8 cellular contexts compared by ENCODE assay signal in the genomic region with DNA sequence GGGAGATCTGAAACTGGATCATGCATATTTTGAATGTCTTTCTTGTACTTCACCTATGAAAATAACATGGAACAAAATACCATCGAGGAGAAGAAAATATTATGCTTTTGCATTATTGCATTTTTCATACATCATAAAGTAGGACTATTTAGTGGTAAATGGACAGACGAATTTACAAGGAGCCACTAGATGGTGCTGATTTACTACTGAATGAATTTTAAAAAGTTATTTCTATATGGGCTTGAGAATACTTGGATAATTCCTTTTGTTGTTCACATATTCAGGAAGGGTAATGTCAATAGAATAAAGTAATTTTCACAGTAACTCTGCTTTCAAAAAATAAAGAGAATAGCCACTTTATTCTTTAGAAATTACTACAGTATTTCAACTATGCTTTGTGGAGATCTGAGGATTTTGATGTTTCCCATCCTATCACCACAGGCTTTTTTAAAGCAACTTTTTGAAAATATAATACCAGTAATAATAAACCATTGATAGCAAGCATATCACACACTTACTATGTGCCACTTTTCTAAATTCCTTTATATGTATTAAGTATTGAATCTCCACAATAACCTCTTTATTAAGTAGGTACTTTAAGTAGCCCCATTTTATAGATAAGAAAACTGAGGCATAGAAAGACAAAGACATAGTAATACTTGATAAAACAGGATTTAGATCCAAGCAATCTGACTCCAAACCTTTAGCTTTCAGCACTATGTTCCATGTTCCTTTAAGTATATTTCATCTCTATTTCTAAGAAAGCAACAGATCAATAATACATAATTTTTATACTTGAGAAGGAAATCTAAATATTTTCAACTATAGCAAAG. TPM values are rescaled to one million over a fixed set of nuclear protein-coding genes. Genes with fewer than 3 reads are reported as not detected.
DNase-seq lines count a peak whose midpoint lies in the region; ATAC-seq, FAIRE-seq and TF ChIP-seq lines count a peak whose summit lies in the region.

No MANE protein-coding gene starts in this region.

- no peaks in the 10 kb centered on the region for H3K9me1 ChIP-seq in keratinocyte (ENCODE audit: control insufficient read depth, extremely low read depth, insufficient read depth, low read length)

- H3K27me3 ChIP-seq in SU-DHL-6 (ENCODE audit: low read length) (no peaks in the 10 kb centered on the region), keratinocyte (ENCODE audit: control insufficient read depth, extremely low read depth, insufficient read depth, low read length) (no peaks in the 10 kb centered on the region)

- H3K79me2 ChIP-seq in SU-DHL-6 (ENCODE audit: insufficient read depth, low read length) = no peaks in the 10 kb centered on the region
- no peaks in the 10 kb centered on the region for H3K79me2 ChIP-seq in keratinocyte (ENCODE audit: control insufficient read depth, insufficient read depth, low read length)

- H4K20me1 ChIP-seq in SU-DHL-6 (ENCODE audit: low read depth, low read length) = no peaks in the 10 kb centered on the region
- H4K20me1 ChIP-seq in keratinocyte (ENCODE audit: control insufficient read depth, extremely low read depth, insufficient read depth, low read length) = no peaks in the 10 kb centered on the region

- H3K36me3 ChIP-seq in SU-DHL-6 (ENCODE audit: low read length) = no peaks in the 10 kb centered on the region
- H3K36me3 ChIP-seq in keratinocyte (ENCODE audit: control insufficient read depth in 2 of 2, extremely low read depth in 1 of 2, insufficient read depth in 2 of 2, low read length in 2 of 2) = no peaks in the 10 kb centered on the region

- H3K27ac ChIP-seq in SU-DHL-6 (ENCODE audit: low read depth, low read length) (no peak overlapping the region), keratinocyte (ENCODE audit: control insufficient read depth, insufficient read depth, low read length) (no peak overlapping the region)

- peak; percentile 30 for TF ChIP-seq CTCF in SU-DHL-6 (IDR thresholded peaks at IDR 0.05; ENCODE audit: insufficient read depth, low read length, poor library complexity, severe bottlenecking)
- TF ChIP-seq CTCF in keratinocyte (optimal IDR thresholded peaks at IDR 0.05 in 1 of 3, IDR thresholded peaks at IDR 0.05 in 1 of 3, conservative IDR thresholded peaks at IDR 0.05 in 1 of 3; ENCODE audit: extremely low read depth in 1 of 3, insufficient read depth in 2 of 3, low read length in 3 of 3) = peak in 1 of 3 experiments; percentile 52

- no peaks in the 10 kb centered on the region for H3F3A ChIP-seq in SU-DHL-6 (ENCODE audit: insufficient read depth)

- peak; percentile 46 for DNase-seq in DMS53 treated with DMSO at 0.1 percent for 48 hours (lab: John Stamatoyannopoulos, UW; ENCODE audit: unreplicated experiment)
- peak; percentile 2 for DNase-seq in HS-5 (ENCODE audit: low read depth)
- no peak for DNase-seq in keratinocyte (ENCODE audit: low read depth, low spot score)
- no peak for DNase-seq in SHP77 (lab: John Stamatoyannopoulos, UW)
- DNase-seq in GM12891 (ENCODE audit: insufficient read length, low spot score) = no peak

- H3K4me1 ChIP-seq in keratinocyte (ENCODE audit: control insufficient read depth, extremely low read depth, insufficient read depth, low read length) = no peaks in the 10 kb centered on the region

- no peaks in the 10 kb centered on the region for H3K9me2 ChIP-seq in SU-DHL-6 (replicated peaks; ENCODE audit: insufficient read depth, low read length)

- peak; percentile 60 for FAIRE-seq in keratinocyte (lab: Jason Lieb, UNC)
- FAIRE-seq in GM12891 (lab: Jason Lieb, UNC) = no peak

- H3K9me3 ChIP-seq in SU-DHL-6 (ENCODE audit: insufficient read depth, low read length) (no peaks in the 10 kb centered on the region), keratinocyte (ENCODE audit: control insufficient read depth, low read depth, low read length) (no peaks in the 10 kb centered on the region)

- dilution Hi-C loops in keratinocyte (cut with MboI; ENCODE audit: extremely low pct_ligation_motif_present, low sequenced_read_pairs) = no loop called here

- H3K4me2 ChIP-seq in SU-DHL-6 (ENCODE audit: low read depth, low read length, poor library complexity, severe bottlenecking) (no peak overlapping the region), keratinocyte (ENCODE audit: control insufficient read depth, extremely low read depth, insufficient read depth, low read depth, low read length) (no peak overlapping the region)

- H3K4me3 ChIP-seq in SU-DHL-6 (ENCODE audit: insufficient read depth, low read length, poor library complexity, severe bottlenecking) (no peak overlapping the region), keratinocyte (ENCODE audit: control insufficient read depth in 2 of 3, extremely low read depth in 1 of 3, insufficient read depth in 2 of 3, low read depth in 1 of 3, low read length in 3 of 3) (no peak overlapping the region)

- H2AFZ ChIP-seq in SU-DHL-6 (ENCODE audit: low read depth, low read length, severe bottlenecking) (no peak overlapping the region), keratinocyte (ENCODE audit: control insufficient read depth, low read length) (no peak overlapping the region)

- no peak overlapping the region for H3K9ac ChIP-seq in SU-DHL-6 (ENCODE audit: low read length)
- no peak overlapping the region for H3K9ac ChIP-seq in keratinocyte (ENCODE audit: control insufficient read depth, extremely low read depth, insufficient read depth, low read length)

- no peak for TF ChIP-seq POLR2A in GM12891 (IDR thresholded peaks at IDR 0.05; ENCODE audit: low read depth, low read length)

- ATAC-seq in GM21576 (IDR thresholded peaks at IDR 0.05; ENCODE audit: unreplicated experiment) (no peak), GM18858 (IDR thresholded peaks at IDR 0.05; ENCODE audit: unreplicated experiment) (no peak)

TF ChIP-seq in GM12891, 5 proteins besides CTCF, POLR2A, EP300 and RAD21:
- no peak for TF ChIP-seq TAF1 (IDR thresholded peaks at IDR 0.05; ENCODE audit: low read depth, low read length)
- TF ChIP-seq SPI1 (IDR thresholded peaks at IDR 0.05; ENCODE audit: low read depth, low read length) = no peak
- TF ChIP-seq PAX5 (IDR thresholded peaks at IDR 0.05; ENCODE audit: insufficient read depth, low read length, severe bottlenecking) = no peak
- no peak for TF ChIP-seq POU2F2 (IDR thresholded peaks at IDR 0.05; ENCODE audit: low read depth, low read length)
- TF ChIP-seq POLR2AphosphoS5 (IDR thresholded peaks at IDR 0.05; ENCODE audit: low read depth, low read length) = no peak
TF ChIP-seq in GM12891: peak in this region for 0.

RNA-seq across cellular contexts. Expression of a gene that starts 38.6 kb away (rescaled TPM):
- polyA plus RNA-seq in keratinocyte = 1.7 to 5.8 TPM (median 4.5 TPM) in 3 replicates
- 24.1 TPM for polyA plus RNA-seq in keratinocyte (2011; ENCODE audit: low read depth)
- polyA plus RNA-seq in keratinocyte (2011; cell fraction: cytosol; rRNA removed) = 3.0 and 6.2 TPM in 2 replicates
- polyA plus RNA-seq in keratinocyte (2011; cell fraction: nucleus; rRNA removed) = 6.1 and 9.3 TPM in 2 replicates
- polyA plus RNA-seq in keratinocyte (2012; ENCODE audit: low replicate concordance) = 1.8 and 12.6 TPM in 2 replicates
- 3.3 to 9.4 TPM (median 7.0 TPM) in 3 replicates for polyA minus RNA-seq in keratinocyte
- 4.0 TPM for polyA minus RNA-seq in keratinocyte (2011; cell fraction: cytosol; rRNA and poly(A)+ RNA removed)
- 13.3 and 16.4 TPM in 2 replicates for polyA minus RNA-seq in keratinocyte (2011; cell fraction: nucleus; rRNA and poly(A)+ RNA removed)
- polyA plus RNA-seq in GM12891 (2012; ENCODE audit: low read depth, missing spikeins) = 0.05 TPM

Comparison
In these comparisons a context has a peak if more than half of its experiments do, and no peak if none do; other contexts are left out.
1. DNase-seq: peak in DMS53 treated with DMSO at 0.1 percent for 48 hours (single experiment) and HS-5 (single experiment); none in keratinocyte (single experiment), SHP77 (0 of 2) and GM12891 (single experiment).